Comparison of ENCODE assay signal across 1 cellular context in genomic region chr3:71163216-71163918, GRCh38.
TF ChIP-seq lines count a peak whose summit lies in the region.

No MANE protein-coding gene starts in this region.

TF ChIP-seq in HepG2, 621 proteins besides CTCF, POLR2A, EP300 and RAD21 (continued from another document):
- TF ChIP-seq ZNF766 (CRISPR knock-in tag; IDR thresholded peaks at IDR 0.05; ENCODE audit: borderline replicate concordance) (no peak), SOX5 (CRISPR knock-in tag; IDR thresholded peaks at IDR 0.05; ENCODE audit: borderline replicate concordance) (no peak), ZNF20 (CRISPR knock-in tag; IDR thresholded peaks at IDR 0.05) (no peak), HCFC1 (IDR thresholded peaks at IDR 0.05; ENCODE audit: low read depth, low read length) (no peak)
